Comparison of ENCODE assay signal across 13 cellular contexts in the genomic region with DNA sequence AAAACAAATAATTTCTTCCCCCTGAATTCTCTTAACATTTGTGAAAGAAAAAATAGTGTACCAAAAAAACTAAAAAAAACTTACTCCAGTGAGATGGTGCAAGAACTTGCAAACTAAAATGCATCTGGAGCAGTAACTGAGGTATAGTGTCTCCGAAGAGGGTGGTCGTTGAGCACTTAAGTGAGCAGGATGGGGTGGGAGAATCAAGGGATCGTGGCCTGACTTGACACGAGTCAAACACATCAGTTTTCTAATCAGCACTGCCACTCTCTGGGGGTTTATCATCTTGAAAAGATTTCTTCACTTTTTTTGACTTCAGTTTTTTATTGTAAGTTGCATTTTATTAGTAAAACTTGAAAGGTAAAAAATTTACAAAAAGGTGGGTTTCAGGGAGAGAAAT. TPM values are rescaled to one million over a fixed set of nuclear protein-coding genes. Genes with fewer than 3 reads are reported as not detected.
A peak's percentile ranks its signal among the peaks of the same experiment; 100 is the strongest.
DNase-seq lines count a peak whose midpoint lies in the region; ATAC-seq and TF ChIP-seq lines count a peak whose summit lies in the region.
"Had no signal": no experiment of that assay in that cellular context is flagged by ENCODE, and none has a peak within 500 bp of the region (broad histone marks: within the 10 kb centered on the region; RNA-seq: fewer than 3 reads in every experiment).

No MANE protein-coding gene starts in this region.

- H3K4me2 ChIP-seq in BLaER1 (peak overlapping the region; percentile 80; the same call in 1 of the 2 replicates), DND-41 (ENCODE audit: insufficient read depth, low read length) (peak overlapping the region; percentile 61)

- DNase-seq in DND-41: no peak
- DNase-seq in T-cell: no peak
- DNase-seq in glutamatergic neuron: no peak
- DNase-seq in AG08396 (ENCODE audit: low spot score): no peak
- DNase-seq in sigmoid colon: no peak
- DNase-seq in epidermal melanocyte (ENCODE audit: insufficient read length, low spot score): no peak
- DNase-seq in stimulated activated naive CD8-positive, alpha-beta T cell treated with anti-CD3 and anti-CD28 coated beads, Interleukin-15, amount 100 ng/mL, for 72 hours: no peak
- DNase-seq: activated CD8-positive, alpha-beta memory T cell treated with anti-CD3 and anti-CD28 coated beads, Interleukin-2, amount 10 ng/mL, durations not matched to agents 7 days and 5 days; SHP77 treated with DMSO at 0.1 percent for 48 hours had no signal

- H3K4me3 ChIP-seq in BLaER1 (peak overlapping the region; percentile 89; the same call in 1 of the 2 replicates), DND-41 (ENCODE audit: low read depth in 1 of 2, low read length in 2 of 2) (peak overlapping the region in 1 of 2 experiments; percentile 87; a peak in 2 of 4 replicates), sigmoid colon (no peak overlapping the region)
- H3K4me3 ChIP-seq: thoracic aorta had no signal

- TF ChIP-seq CTCF in DND-41 (IDR thresholded peaks at IDR 0.05; ENCODE audit: borderline replicate concordance, extremely low read depth, low read length, poor library complexity, severe bottlenecking): no peak
- TF ChIP-seq CTCF in glutamatergic neuron (IDR thresholded peaks at IDR 0.05; ENCODE audit: partially characterized antibody, unreplicated experiment): no peak
- TF ChIP-seq CTCF in sigmoid colon (IDR thresholded peaks at IDR 0.05): no peak

- intact Hi-C loops in sigmoid colon (cut with DNase I): loop anchor here (10.0 kb wide), 2 partner anchors 241 to 591 kb away; a partner anchor contains a TSS

- ATAC-seq in DND-41 (ENCODE audit: insufficient read depth, low read depth): no peak
- ATAC-seq in T-cell (replicated peaks in 1 of 4): no peak
- ATAC-seq in stimulated activated naive CD8-positive, alpha-beta T cell treated with anti-CD3 and anti-CD28 coated beads, Interleukin-15, amount 100 ng/mL, for 72 hours: no peak
- ATAC-seq: activated CD8-positive, alpha-beta memory T cell treated with anti-CD3 and anti-CD28 coated beads, Interleukin-2, amount 10 ng/mL, durations not matched to agents 7 days and 5 days; activated naive CD4-positive, alpha-beta T cell treated with anti-CD3 and anti-CD28 coated beads, Interleukin-2, amount 50 U/mL, for 72 hours had no signal

- H2AFZ ChIP-seq in DND-41 (ENCODE audit: low read depth, low read length): no peak overlapping the region

- H3K9ac ChIP-seq in BLaER1: no peak overlapping the region
- peak overlapping the region; percentile 89; the same call in 1 of the 2 replicates for H3K9ac ChIP-seq in DND-41 (ENCODE audit: low read depth, low read length)

- H3K4me1 ChIP-seq in BLaER1: peaks cover 21% of the 10 kb centered on the region
- peaks cover 48% of the 10 kb centered on the region for H3K4me1 ChIP-seq in DND-41 (ENCODE audit: insufficient read depth, low read length)
- H3K4me1 ChIP-seq in sigmoid colon: peaks cover 0 to 15% (median 11%) of the 10 kb centered on the region in 4 donors

- H3K27ac Mint-ChIP-seq in T-cell: no peak overlapping the region
- no peak overlapping the region for H3K27ac Mint-ChIP-seq in glutamatergic neuron (ENCODE audit: unreplicated experiment)
- H3K27ac Mint-ChIP-seq in stimulated activated naive CD8-positive, alpha-beta T cell treated with anti-CD3 and anti-CD28 coated beads, Interleukin-15, amount 100 ng/mL, for 72 hours: no peak overlapping the region
- H3K27ac Mint-ChIP-seq: activated CD8-positive, alpha-beta memory T cell treated with anti-CD3 and anti-CD28 coated beads, Interleukin-2, amount 10 ng/mL, durations not matched to agents 7 days and 5 days; activated naive CD4-positive, alpha-beta T cell treated with anti-CD3 and anti-CD28 coated beads, Interleukin-2, amount 50 U/mL, for 72 hours had no signal

- H3K27ac ChIP-seq in BLaER1 (no peak overlapping the region), DND-41 (ENCODE audit: low read length) (peak overlapping the region; percentile 32), sigmoid colon (no peak overlapping the region)
- H3K27ac ChIP-seq: thoracic aorta had no signal

- H3K4me3 Mint-ChIP-seq in T-cell (peak overlapping the region in 2 of 3 donors; percentile 32 to 98), glutamatergic neuron (ENCODE audit: unreplicated experiment) (peak overlapping the region; percentile 14)
- H3K4me3 Mint-ChIP-seq in stimulated activated naive CD8-positive, alpha-beta T cell treated with anti-CD3 and anti-CD28 coated beads, Interleukin-15, amount 100 ng/mL, for 72 hours: peak overlapping the region in 1 of 2 donors; percentile 46
- H3K4me3 Mint-ChIP-seq: activated CD8-positive, alpha-beta memory T cell treated with anti-CD3 and anti-CD28 coated beads, Interleukin-2, amount 10 ng/mL, durations not matched to agents 7 days and 5 days; central memory CD8-positive, alpha-beta T cell had no signal

- CTCF ChIA-PET in T-cell (lab: Charles Lee): interaction anchor here in 1 of 2 donors (1.2 kb wide), 1 partner anchor 17 kb away, joined by 4 read pairs; no protein-coding TSS in a partner anchor

- no peak for TF ChIP-seq EP300 in sigmoid colon (IDR thresholded peaks at IDR 0.05)

- POLR2A ChIA-PET in T-cell (lab: Charles Lee): interaction anchor here in 1 of 2 donors (0.5 to 0.6 kb wide), 4 partner anchors 24 to 468 kb away, joined by 3 to 6 read pairs (median 4); a partner anchor contains a TSS

- H4K20me1 ChIP-seq in BLaER1 (peaks cover 25% of the 10 kb centered on the region), DND-41 (ENCODE audit: insufficient read depth, low read length) (peaks cover 7% of the 10 kb centered on the region; the same call in 1 of the 2 replicates)

- no peaks in the 10 kb centered on the region for H3K27me3 Mint-ChIP-seq in T-cell
- H3K27me3 Mint-ChIP-seq in glutamatergic neuron (ENCODE audit: unreplicated experiment): peaks cover 4% of the 10 kb centered on the region
- H3K27me3 Mint-ChIP-seq in stimulated activated naive CD8-positive, alpha-beta T cell treated with anti-CD3 and anti-CD28 coated beads, Interleukin-15, amount 100 ng/mL, for 72 hours: no peaks in the 10 kb centered on the region
- H3K27me3 Mint-ChIP-seq: activated CD8-positive, alpha-beta memory T cell treated with anti-CD3 and anti-CD28 coated beads, Interleukin-2, amount 10 ng/mL, durations not matched to agents 7 days and 5 days; central memory CD8-positive, alpha-beta T cell had no signal

- peaks cover 75% of the 10 kb centered on the region for H3K79me2 ChIP-seq in DND-41 (ENCODE audit: insufficient read depth, low read length)

- H3K9me3 ChIP-seq in BLaER1: peaks cover 56% of the 10 kb centered on the region
- peaks cover 10% of the 10 kb centered on the region for H3K9me3 ChIP-seq in DND-41 (ENCODE audit: insufficient read depth, low read length, severe bottlenecking)
- H3K9me3 ChIP-seq in sigmoid colon: peaks cover 0 to 1% (median 0%) of the 10 kb centered on the region in 4 donors
- H3K9me3 ChIP-seq: thoracic aorta had no signal

- H3K36me3 Mint-ChIP-seq in T-cell: peaks cover 5% of the 10 kb centered on the region
- H3K36me3 Mint-ChIP-seq in glutamatergic neuron (ENCODE audit: unreplicated experiment): no peaks in the 10 kb centered on the region

- no peaks in the 10 kb centered on the region for H3K9me3 Mint-ChIP-seq in T-cell
- H3K9me3 Mint-ChIP-seq in glutamatergic neuron (ENCODE audit: unreplicated experiment): peaks cover 2% of the 10 kb centered on the region
- H3K9me3 Mint-ChIP-seq in stimulated activated naive CD8-positive, alpha-beta T cell treated with anti-CD3 and anti-CD28 coated beads, Interleukin-15, amount 100 ng/mL, for 72 hours: no peaks in the 10 kb centered on the region
- H3K9me3 Mint-ChIP-seq: activated naive CD4-positive, alpha-beta T cell treated with anti-CD3 and anti-CD28 coated beads, Interleukin-2, amount 50 U/mL, for 72 hours; central memory CD8-positive, alpha-beta T cell had no signal

- TF ChIP-seq POLR2A in sigmoid colon (IDR thresholded peaks at IDR 0.05): no peak

- H3K4me1 Mint-ChIP-seq in T-cell (peaks cover 60 to 67% (median 60%) of the 10 kb centered on the region in 3 donors), glutamatergic neuron (ENCODE audit: low read depth, unreplicated experiment) (peaks cover 23% of the 10 kb centered on the region)
- H3K4me1 Mint-ChIP-seq in stimulated activated naive CD8-positive, alpha-beta T cell treated with anti-CD3 and anti-CD28 coated beads, Interleukin-15, amount 100 ng/mL, for 72 hours: peaks cover 59% of the 10 kb centered on the region

- WGBS in sigmoid colon, 2 donors: 86 to 87% methylated on average over 4 of the region's 4 CpGs

- H3K36me3 ChIP-seq in BLaER1: peaks cover 54% of the 10 kb centered on the region
- peaks cover 34% of the 10 kb centered on the region for H3K36me3 ChIP-seq in DND-41 (ENCODE audit: insufficient read depth, low read length)
- no peaks in the 10 kb centered on the region for H3K36me3 ChIP-seq in sigmoid colon
- H3K36me3 ChIP-seq: thoracic aorta had no signal

- no peaks in the 10 kb centered on the region for H3K27me3 ChIP-seq in BLaER1
- no peaks in the 10 kb centered on the region for H3K27me3 ChIP-seq in DND-41 (ENCODE audit: insufficient read depth, low read length, poor library complexity)
- no peaks in the 10 kb centered on the region for H3K27me3 ChIP-seq in sigmoid colon

RNA-seq across cellular contexts. Expression of a gene that starts 2.5 kb away (rescaled TPM):
- total RNA-seq in T-cell (1 to 10 TPM; 5.9 to 9.0 (median 7.4) TPM), glutamatergic neuron (ENCODE audit: unreplicated experiment) (9.6 TPM), sigmoid colon (10 to 100 TPM in 1 of 4 donors, 1 to 10 TPM in 3; 7.5 to 38.2 (median 9.6) TPM)
- polyA plus RNA-seq in sigmoid colon: 1 to 10 TPM; 1.2 to 3.7 (median 1.4) TPM
